1 cellular context compared by ENCODE assay signal in genomic region chr7:69104023-69104422, GRCh38.
A peak's percentile ranks its signal among the peaks of the same experiment; 100 is the strongest.
TF ChIP-seq lines count a peak whose summit lies in the region.

No MANE protein-coding gene starts in this region.

TF ChIP-seq in H1, 55 proteins besides CTCF, POLR2A, EP300 and RAD21 (continued from another document):
- TF ChIP-seq CHD7 (IDR thresholded peaks at IDR 0.05; ENCODE audit: insufficient replicate concordance, low read length) = peak; percentile 50
- TF ChIP-seq POLR2AphosphoS5 (IDR thresholded peaks at IDR 0.05; ENCODE audit: low read depth, low read length) = no peak
- peak; percentile 33 for TF ChIP-seq ASH2L (IDR thresholded peaks at IDR 0.05; ENCODE audit: low read length)
- TF ChIP-seq BCL11A (IDR thresholded peaks at IDR 0.05; ENCODE audit: low read depth in 2 of 2, low read length in 2 of 2) = no peak
- TF ChIP-seq CEBPB (IDR thresholded peaks at IDR 0.05; ENCODE audit: low read depth, low read length) = peak; percentile 57
- no peak for TF ChIP-seq KDM1A (IDR thresholded peaks at IDR 0.05; ENCODE audit: borderline replicate concordance, low read length)
- no peak for TF ChIP-seq RBBP5 (IDR thresholded peaks at IDR 0.05; ENCODE audit: borderline replicate concordance, low read depth, low read length)
- TF ChIP-seq SP4 (IDR thresholded peaks at IDR 0.05; ENCODE audit: low read length) = no peak
- TF ChIP-seq SIN3A (conservative IDR thresholded peaks at IDR 0.05 in 1 of 2, IDR thresholded peaks at IDR 0.05 in 1 of 2; ENCODE audit: low read depth in 1 of 2, low read length in 2 of 2) = no peak
- TF ChIP-seq NANOG (IDR thresholded peaks at IDR 0.05; ENCODE audit: insufficient read depth, low read depth, low read length, poor library complexity, severe bottlenecking) = peak; percentile 67
- TF ChIP-seq YY1 (IDR thresholded peaks at IDR 0.05; ENCODE audit: low read depth, low read length) = no peak
- TF ChIP-seq GABPA (IDR thresholded peaks at IDR 0.05; ENCODE audit: borderline replicate concordance, insufficient read depth, low read length) = no peak
- no peak for TF ChIP-seq KDM4A (IDR thresholded peaks at IDR 0.05; ENCODE audit: low read depth, low read length, severe bottlenecking)
- no peak for TF ChIP-seq CHD2 (IDR thresholded peaks at IDR 0.05; ENCODE audit: low read length)
- no peak for TF ChIP-seq SIRT6 (IDR thresholded peaks at IDR 0.05; ENCODE audit: low read length)
- TF ChIP-seq RNF2 (IDR thresholded peaks at IDR 0.05; ENCODE audit: borderline replicate concordance, low read depth, low read length, missing control alignments, poor library complexity, severe bottlenecking) = no peak
- no peak for TF ChIP-seq TEAD4 (IDR thresholded peaks at IDR 0.05; ENCODE audit: low read depth, low read length)
- peak; percentile 36; the same call in 1 of the 2 replicates for TF ChIP-seq JUND (IDR thresholded peaks at IDR 0.05; ENCODE audit: low read length)
- no peak for TF ChIP-seq HDAC6 (IDR thresholded peaks at IDR 0.05; ENCODE audit: low read depth, low read length)
- 0 out of 2 replicates have a peak, but pooled peaks have one; percentile 18 for TF ChIP-seq TCF12 (IDR thresholded peaks at IDR 0.05; ENCODE audit: low read depth, low read length)
- TF ChIP-seq, protein P1, sequence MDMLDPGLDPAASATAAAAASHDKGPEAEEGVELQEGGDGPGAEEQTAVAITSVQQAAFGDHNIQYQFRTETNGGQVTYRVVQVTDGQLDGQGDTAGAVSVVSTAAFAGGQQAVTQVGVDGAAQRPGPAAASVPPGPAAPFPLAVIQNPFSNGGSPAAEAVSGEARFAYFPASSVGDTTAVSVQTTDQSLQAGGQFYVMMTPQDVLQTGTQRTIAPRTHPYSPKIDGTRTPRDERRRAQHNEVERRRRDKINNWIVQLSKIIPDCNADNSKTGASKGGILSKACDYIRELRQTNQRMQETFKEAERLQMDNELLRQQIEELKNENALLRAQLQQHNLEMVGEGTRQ (IDR thresholded peaks at IDR 0.05; ENCODE audit: low read length) = no peak
- no peak for TF ChIP-seq SRF (IDR thresholded peaks at IDR 0.05; ENCODE audit: low read depth, low read length)
- no peak for TF ChIP-seq SUZ12 (IDR thresholded peaks at IDR 0.05; ENCODE audit: low read length)
- no peak for TF ChIP-seq TBP (IDR thresholded peaks at IDR 0.05; ENCODE audit: low read depth, low read length)
- TF ChIP-seq KDM5A (IDR thresholded peaks at IDR 0.05; ENCODE audit: low read length) = no peak
- no peak for TF ChIP-seq SAP30 (IDR thresholded peaks at IDR 0.05; ENCODE audit: insufficient read depth, insufficient replicate concordance, low read length)
- TF ChIP-seq HDAC2 (IDR thresholded peaks at IDR 0.05; ENCODE audit: borderline replicate concordance in 1 of 2, low read depth in 2 of 2, low read length in 2 of 2) = no peak
- TF ChIP-seq SP1 (IDR thresholded peaks at IDR 0.05; ENCODE audit: low read depth, low read length) = peak; percentile 57; the same call in 1 of the 2 replicates
- no peak for TF ChIP-seq ZNF274 (IDR thresholded peaks at IDR 0.05; ENCODE audit: borderline replicate concordance, extremely low read depth, low read length)
- TF ChIP-seq TAF1 (IDR thresholded peaks at IDR 0.05; ENCODE audit: low read depth, low read length) = no peak
- TF ChIP-seq MAFK (IDR thresholded peaks at IDR 0.05; ENCODE audit: low read depth, low read length) = no peak; the same call in 1 of the 2 replicates
- 0 out of 2 replicates have a peak, but pooled peaks have one; percentile 57 for TF ChIP-seq POU5F1 (IDR thresholded peaks at IDR 0.05; ENCODE audit: low read depth, low read length)
- no peak for TF ChIP-seq E2F6 (IDR thresholded peaks at IDR 0.05)
- TF ChIP-seq, protein P2, sequence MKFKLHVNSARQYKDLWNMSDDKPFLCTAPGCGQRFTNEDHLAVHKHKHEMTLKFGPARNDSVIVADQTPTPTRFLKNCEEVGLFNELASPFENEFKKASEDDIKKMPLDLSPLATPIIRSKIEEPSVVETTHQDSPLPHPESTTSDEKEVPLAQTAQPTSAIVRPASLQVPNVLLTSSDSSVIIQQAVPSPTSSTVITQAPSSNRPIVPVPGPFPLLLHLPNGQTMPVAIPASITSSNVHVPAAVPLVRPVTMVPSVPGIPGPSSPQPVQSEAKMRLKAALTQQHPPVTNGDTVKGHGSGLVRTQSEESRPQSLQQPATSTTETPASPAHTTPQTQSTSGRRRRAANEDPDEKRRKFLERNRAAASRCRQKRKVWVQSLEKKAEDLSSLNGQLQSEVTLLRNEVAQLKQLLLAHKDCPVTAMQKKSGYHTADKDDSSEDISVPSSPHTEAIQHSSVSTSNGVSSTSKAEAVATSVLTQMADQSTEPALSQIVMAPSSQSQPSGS (IDR thresholded peaks at IDR 0.05; ENCODE audit: low read length) = peak; percentile 53; the same call in 1 of the 2 replicates
- no peak for TF ChIP-seq CREB1 (IDR thresholded peaks at IDR 0.05)
- no peak for TF ChIP-seq SP2 (IDR thresholded peaks at IDR 0.05; ENCODE audit: low read length)
- TF ChIP-seq FOSL1 (IDR thresholded peaks at IDR 0.05; ENCODE audit: insufficient read depth, low read depth, low read length) = no peak
- no peak for TF ChIP-seq CBX5 (IDR thresholded peaks at IDR 0.05; ENCODE audit: low read depth, low read length)
- TF ChIP-seq RXRA (IDR thresholded peaks at IDR 0.05; ENCODE audit: insufficient read depth, low read depth, low read length) = 0 out of 2 replicates have a peak, but pooled peaks have one; percentile 30
- TF ChIP-seq TAF7 (optimal IDR thresholded peaks at IDR 0.05; ENCODE audit: borderline replicate concordance, low read depth, low read length) = no peak
- no peak for TF ChIP-seq JUN (IDR thresholded peaks at IDR 0.05; ENCODE audit: low read depth, low read length)
- no peak for TF ChIP-seq BACH1 (IDR thresholded peaks at IDR 0.05; ENCODE audit: low read length)
- no peak for TF ChIP-seq BRCA1 (IDR thresholded peaks at IDR 0.05; ENCODE audit: low read depth, low read length)
- no peak for TF ChIP-seq SIX5 (IDR thresholded peaks at IDR 0.05; ENCODE audit: low read depth, low read length)
- no peak for TF ChIP-seq RFX5 (IDR thresholded peaks at IDR 0.05; ENCODE audit: borderline replicate concordance, low read depth, low read length)
- TF ChIP-seq CBX8 (IDR thresholded peaks at IDR 0.05; ENCODE audit: borderline replicate concordance, low read depth, low read length) = no peak
- no peak for TF ChIP-seq CTBP2 (IDR thresholded peaks at IDR 0.05; ENCODE audit: borderline replicate concordance, insufficient read depth, insufficient read length, low read length)
